11 cellular contexts compared by ENCODE assay signal in the genomic region with DNA sequence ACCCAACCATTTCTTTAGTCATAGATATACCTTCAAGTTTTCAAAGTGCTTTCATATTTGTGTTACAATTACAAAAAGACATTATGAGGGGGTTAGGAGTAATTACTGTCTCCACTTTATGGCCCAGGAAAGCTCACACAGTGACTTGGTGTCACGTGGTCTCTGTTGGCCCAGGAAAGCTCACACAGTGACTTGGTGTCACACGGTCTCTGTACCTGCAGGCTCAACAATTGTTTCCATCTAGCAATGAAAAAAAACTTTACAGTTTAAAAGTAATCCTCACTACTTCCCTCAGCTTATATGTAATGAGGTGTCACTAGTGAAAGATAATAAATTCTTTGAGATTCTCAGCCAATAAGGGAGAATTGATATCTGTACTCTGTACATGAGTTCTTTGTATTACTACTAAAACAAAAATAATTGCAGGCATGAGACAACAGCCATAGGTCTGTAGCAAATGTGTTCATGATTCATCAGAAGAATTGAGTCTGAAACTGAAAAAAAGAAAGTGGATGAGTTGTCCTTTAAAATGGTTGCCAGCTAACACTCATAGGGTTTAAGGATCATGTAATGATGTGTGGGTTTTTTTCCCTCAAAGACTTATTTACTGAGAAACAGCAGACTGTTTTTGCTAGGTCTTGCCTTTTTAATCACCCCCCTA. TPM values are rescaled to one million over a fixed set of nuclear protein-coding genes. Genes with fewer than 3 reads are reported as not detected.
A peak's percentile ranks its signal among the peaks of the same experiment; 100 is the strongest.
DNase-seq lines count a peak whose midpoint lies in the region; ATAC-seq lines count a peak whose summit lies in the region.
"Had no signal": no experiment of that assay in that cellular context is flagged by ENCODE, and none has a peak within 500 bp of the region (broad histone marks: within the 10 kb centered on the region; RNA-seq: fewer than 3 reads in every experiment).

No MANE protein-coding gene starts in this region.

- H3K79me2 ChIP-seq in GM23248 (ENCODE audit: insufficient read depth): peaks cover 96% of the 10 kb centered on the region

- H3K4me1 ChIP-seq in CD4-positive, CD25-positive, alpha-beta regulatory T cell (ENCODE audit: control insufficient read depth, insufficient read depth, low read length, poor library complexity, severe bottlenecking): peaks cover 67% of the 10 kb centered on the region
- H3K4me1 ChIP-seq in GM23248 (ENCODE audit: insufficient read depth): peaks cover 42% of the 10 kb centered on the region

- no peaks in the 10 kb centered on the region for H3K36me3 ChIP-seq in CD4-positive, CD25-positive, alpha-beta regulatory T cell (ENCODE audit: control insufficient read depth, insufficient read depth, low read length)
- H3K36me3 ChIP-seq in GM23248 (ENCODE audit: low read depth): no peaks in the 10 kb centered on the region; the same call in 1 of the 2 replicates

- H3K9me2 ChIP-seq in GM23248 (ENCODE audit: insufficient read depth): no peaks in the 10 kb centered on the region

- peak overlapping the region; percentile 48 for H3K4me3 ChIP-seq in CD4-positive, CD25-positive, alpha-beta regulatory T cell (ENCODE audit: low read depth, low read length)
- H3K4me3 ChIP-seq in GM23248: peak overlapping the region; percentile 15
- H3K4me3 ChIP-seq: upper lobe of right lung had no signal

- peak overlapping the region; percentile 76 for H3K27ac ChIP-seq in CD4-positive, CD25-positive, alpha-beta regulatory T cell (ENCODE audit: insufficient read depth, low read length, poor library complexity, severe bottlenecking)
- H3K27ac ChIP-seq in GM23248: peak overlapping the region; percentile 89
- H3K27ac ChIP-seq: HL-60, upper lobe of right lung had no signal

- no peaks in the 10 kb centered on the region for H3K27me3 Mint-ChIP-seq in CD4-positive, CD25-positive, alpha-beta regulatory T cell
- H3K27me3 Mint-ChIP-seq in activated CD4-positive, alpha-beta memory T cell treated with anti-CD3 and anti-CD28 coated beads, Interleukin-2, amount 10 ng/mL, durations not matched to agents 7 days and 5 days: no peaks in the 10 kb centered on the region

- H3K27me3 ChIP-seq in CD4-positive, CD25-positive, alpha-beta regulatory T cell (ENCODE audit: control insufficient read depth, insufficient read depth, low read length): no peaks in the 10 kb centered on the region
- H3K27me3 ChIP-seq in GM23248 (replicated peaks; ENCODE audit: insufficient read depth): no peaks in the 10 kb centered on the region
- H3K27me3 ChIP-seq: upper lobe of right lung had no signal

- peak overlapping the region; percentile 71 for H3K4me2 ChIP-seq in GM23248 (ENCODE audit: unreplicated experiment)

- peak; percentile 49 to 51 for ATAC-seq in CD4-positive, CD25-positive, alpha-beta regulatory T cell (ENCODE audit: low read depth in 2 of 2)
- ATAC-seq in GM21528 (IDR thresholded peaks at IDR 0.05; ENCODE audit: low FRiP score, unreplicated experiment): no peak
- ATAC-seq: upper lobe of right lung had no signal

- H2AFZ ChIP-seq in GM23248: 0 out of 2 replicates have a peak overlapping the region, but pooled peaks have one; percentile 29

- peak overlapping the region; percentile 91 to 94 (median 92) for H3K27ac Mint-ChIP-seq in CD4-positive, CD25-positive, alpha-beta regulatory T cell
- peak overlapping the region; percentile 80 for H3K27ac Mint-ChIP-seq in activated CD4-positive, alpha-beta memory T cell treated with anti-CD3 and anti-CD28 coated beads, Interleukin-2, amount 10 ng/mL, durations not matched to agents 7 days and 5 days

- WGBS in GM23248 (ENCODE audit: low coverage in 1 of 2, low lambda C conversion rate in 2 of 2, missing lambda C conversion rate in 2 of 2), 2 experiments: 33 to 36% methylated on average over 2 of the region's 2 CpGs

- H3K9me3 ChIP-seq in CD4-positive, CD25-positive, alpha-beta regulatory T cell (ENCODE audit: control insufficient read depth in 2 of 2, low read length in 2 of 2): no peaks in the 10 kb centered on the region
- H3K9me3 ChIP-seq in GM23248 (ENCODE audit: low read depth): no peaks in the 10 kb centered on the region
- H3K9me3 ChIP-seq: upper lobe of right lung had no signal

- CTCF ChIA-PET in activated CD4-positive, alpha-beta memory T cell treated with anti-CD3 and anti-CD28 coated beads, Interleukin-2, amount 10 ng/mL, durations not matched to agents 7 days and 5 days (lab: Charles Lee): interaction anchor here (0.6 to 2.4 kb wide), 3 partner anchors 11 to 870 kb away, joined by 4 to 8 read pairs (median 4); a partner anchor contains a TSS

- H3K4me3 Mint-ChIP-seq in CD4-positive, CD25-positive, alpha-beta regulatory T cell: peak overlapping the region; percentile 45 to 83 (median 72)
- no peak overlapping the region for H3K4me3 Mint-ChIP-seq in activated CD4-positive, alpha-beta memory T cell treated with anti-CD3 and anti-CD28 coated beads, Interleukin-2, amount 10 ng/mL, durations not matched to agents 7 days and 5 days
- H3K4me3 Mint-ChIP-seq: endodermal cell had no signal

- DNase-seq in CD4-positive, CD25-positive, alpha-beta regulatory T cell: no peak
- DNase-seq in GM23248: peak; percentile 92
- DNase-seq in activated CD4-positive, alpha-beta memory T cell treated with anti-CD3 and anti-CD28 coated beads, Interleukin-2, amount 10 ng/mL, durations not matched to agents 7 days and 5 days: no peak
- DNase-seq in kidney tubule cell (ENCODE audit: low spot score): peak; percentile 65
- DNase-seq in COLO668 (lab: John Stamatoyannopoulos, UW; ENCODE audit: unreplicated experiment): no peak
- no peak for DNase-seq in cerebellar cortex (ENCODE audit: low spot score)
- no peak for DNase-seq in glomerular visceral epithelial cell (ENCODE audit: extremely low spot score)
- DNase-seq: endodermal cell, upper lobe of right lung had no signal

- peaks cover 21% of the 10 kb centered on the region for H3K36me3 Mint-ChIP-seq in CD4-positive, CD25-positive, alpha-beta regulatory T cell
- H3K36me3 Mint-ChIP-seq in activated CD4-positive, alpha-beta memory T cell treated with anti-CD3 and anti-CD28 coated beads, Interleukin-2, amount 10 ng/mL, durations not matched to agents 7 days and 5 days (ENCODE audit: low read depth): peaks cover 48% of the 10 kb centered on the region

- in situ Hi-C loops in GM23248 (cut with MboI): no loop called here

- H4K20me1 ChIP-seq in GM23248 (ENCODE audit: insufficient read depth): no peaks in the 10 kb centered on the region

- H3K9me3 Mint-ChIP-seq in CD4-positive, CD25-positive, alpha-beta regulatory T cell: no peaks in the 10 kb centered on the region
- H3K9me3 Mint-ChIP-seq in activated CD4-positive, alpha-beta memory T cell treated with anti-CD3 and anti-CD28 coated beads, Interleukin-2, amount 10 ng/mL, durations not matched to agents 7 days and 5 days: no peaks in the 10 kb centered on the region
- H3K9me3 Mint-ChIP-seq: endodermal cell had no signal

- POLR2A ChIA-PET in activated CD4-positive, alpha-beta memory T cell treated with anti-CD3 and anti-CD28 coated beads, Interleukin-2, amount 10 ng/mL, durations not matched to agents 7 days and 5 days (lab: Charles Lee): interaction anchor here (0.7 to 33.8 kb wide), 5 partner anchors 8 to 231 kb away, joined by 4 to 1257 read pairs (median 4); a partner anchor contains a TSS

- peaks cover 54 to 86% (median 71%) of the 10 kb centered on the region in 4 donors for H3K4me1 Mint-ChIP-seq in CD4-positive, CD25-positive, alpha-beta regulatory T cell
- peaks cover 82% of the 10 kb centered on the region for H3K4me1 Mint-ChIP-seq in activated CD4-positive, alpha-beta memory T cell treated with anti-CD3 and anti-CD28 coated beads, Interleukin-2, amount 10 ng/mL, durations not matched to agents 7 days and 5 days

- H3K9ac ChIP-seq in GM23248: peak overlapping the region; percentile 66

- H3F3A ChIP-seq in GM23248 (ENCODE audit: insufficient read depth): peaks cover 24% of the 10 kb centered on the region

RNA-seq across cellular contexts. Expression of a gene that starts 10.9 kb away (rescaled TPM):
- 157 TPM for total RNA-seq in CD4-positive, CD25-positive, alpha-beta regulatory T cell
- polyA plus RNA-seq in CD4-positive, CD25-positive, alpha-beta regulatory T cell: 100 to 1,000 TPM in 1 of 4 donors, 10 to 100 TPM in 3; 56.4 to 102 (median 72.8) TPM
- 75.3 and 77.4 TPM in 2 replicates for total RNA-seq in GM23248 (2014; rRNA removed; shearing (Covaris generic))
- polyA plus RNA-seq in GM23248 (2016; fragmentation: Nextera tagmentation; extraction: Ambion mirVana): 31.4 and 35.3 TPM in 2 replicates
- 100 to 1,000 TPM; 164 to 166 TPM for total RNA-seq in activated CD4-positive, alpha-beta memory T cell treated with anti-CD3 and anti-CD28 coated beads, Interleukin-2, amount 10 ng/mL, durations not matched to agents 7 days and 5 days

RNA-seq across cellular contexts. Expression of a gene that starts 35.3 kb away (rescaled TPM):
- total RNA-seq in CD4-positive, CD25-positive, alpha-beta regulatory T cell: 97.5 TPM
- polyA plus RNA-seq in CD4-positive, CD25-positive, alpha-beta regulatory T cell: 10 to 100 TPM; 67.6 to 85.4 (median 74.9) TPM
- total RNA-seq in GM23248 (2014; rRNA removed; shearing (Covaris generic)): 174 and 201 TPM in 2 replicates
- polyA plus RNA-seq in GM23248 (2016; fragmentation: Nextera tagmentation; extraction: Ambion mirVana): 78.2 and 86.0 TPM in 2 replicates
- total RNA-seq in activated CD4-positive, alpha-beta memory T cell treated with anti-CD3 and anti-CD28 coated beads, Interleukin-2, amount 10 ng/mL, durations not matched to agents 7 days and 5 days: 10 to 100 TPM; 76.0 to 81.8 TPM

RNA-seq across cellular contexts. Expression of a gene that starts 43.6 kb away (rescaled TPM):
- 108 TPM for total RNA-seq in CD4-positive, CD25-positive, alpha-beta regulatory T cell
- 10 to 100 TPM; 42.3 to 55.1 (median 46.4) TPM for polyA plus RNA-seq in CD4-positive, CD25-positive, alpha-beta regulatory T cell
- total RNA-seq in GM23248 (2014; rRNA removed; shearing (Covaris generic)): 54.3 and 70.5 TPM in 2 replicates
- polyA plus RNA-seq in GM23248 (2016; fragmentation: Nextera tagmentation; extraction: Ambion mirVana): 65.1 and 68.6 TPM in 2 replicates
- total RNA-seq in activated CD4-positive, alpha-beta memory T cell treated with anti-CD3 and anti-CD28 coated beads, Interleukin-2, amount 10 ng/mL, durations not matched to agents 7 days and 5 days: 10 to 100 TPM; 59.0 to 59.6 TPM

Comparison
In these comparisons a context has a peak if more than half of its experiments do, and no peak if none do; other contexts are left out.
1. DNase-seq: peak in GM23248 (single experiment) and kidney tubule cell (single experiment); none in CD4-positive, CD25-positive, alpha-beta regulatory T cell (0 of 3), activated CD4-positive, alpha-beta memory T cell treated with anti-CD3 and anti-CD28 coated beads, Interleukin-2, amount 10 ng/mL, durations not matched to agents 7 days and 5 days (single experiment), COLO668 (single experiment), cerebellar cortex (single experiment) and glomerular visceral epithelial cell (single experiment).